Comparison of ENCODE assay signal across 27 cellular contexts in genomic region chr3:165638066-165638465, GRCh38.
"Had no signal": no experiment of that assay in that cellular context is flagged by ENCODE, and none has a peak within 500 bp of the region (broad histone marks: within the 10 kb centered on the region; RNA-seq: fewer than 3 reads in every experiment).

No MANE protein-coding gene starts in this region.

- H3K4me3 Mint-ChIP-seq: activated B cell treated with CpG ODN at 0.5 μM for 24 hours; activated CD4-positive, alpha-beta T cell treated with anti-CD3 and anti-CD28 coated beads for 36 hours; activated naive CD8-positive, alpha-beta T cell; activated T-cell treated with anti-CD3 and anti-CD28 coated beads, Interleukin-2, amount 50 U/mL, for 4 hours; central memory CD8-positive, alpha-beta T cell; naive thymus-derived CD4-positive, alpha-beta T cell; neural crest cell; type B pancreatic cell had no signal

- H3K27me3 Mint-ChIP-seq: activated B cell treated with CpG ODN at 0.5 μM for 24 hours; activated CD4-positive, alpha-beta T cell treated with anti-CD3 and anti-CD28 coated beads for 36 hours; activated naive CD8-positive, alpha-beta T cell; central memory CD8-positive, alpha-beta T cell; naive thymus-derived CD4-positive, alpha-beta T cell; progenitor cell of endocrine pancreas; type B pancreatic cell had no signal

- H3K9me3 Mint-ChIP-seq: activated B cell treated with CpG ODN at 0.5 μM for 24 hours, neural crest cell, type B pancreatic cell had no signal

- H3K36me3 Mint-ChIP-seq: activated naive CD8-positive, alpha-beta T cell; naive thymus-derived CD4-positive, alpha-beta T cell; type B pancreatic cell had no signal

- H3K4me1 Mint-ChIP-seq: activated B cell treated with CpG ODN at 0.5 μM for 24 hours; activated CD4-positive, alpha-beta T cell treated with anti-CD3 and anti-CD28 coated beads for 36 hours; central memory CD8-positive, alpha-beta T cell; naive thymus-derived CD4-positive, alpha-beta T cell; neural crest cell had no signal

- H3K27ac Mint-ChIP-seq: activated B cell treated with CpG ODN at 0.5 μM for 24 hours; activated CD4-positive, alpha-beta T cell treated with anti-CD3 and anti-CD28 coated beads for 36 hours; activated naive CD8-positive, alpha-beta T cell; activated T-helper 2 cell treated with anti-CD3 and anti-CD28 coated beads, Interferon-gamma antibody, Interleukin-2, Interleukin-4, amounts not matched to agents 10 μg/mL and 5 μg/mL and 100 μg/mL, durations not matched to agents 14 hours and 24 hours and 36 hours; naive thymus-derived CD4-positive, alpha-beta T cell; progenitor cell of endocrine pancreas; type B pancreatic cell had no signal

- ATAC-seq: activated CD4-positive, alpha-beta T cell treated with anti-CD3 and anti-CD28 coated beads for 36 hours; activated T-cell treated with anti-CD3 and anti-CD28 coated beads, Interleukin-2, amount 50 U/mL, for 4 hours; heart right ventricle; lower lobe of right lung; naive thymus-derived CD4-positive, alpha-beta T cell had no signal

- H3K4me3 ChIP-seq: adrenal gland, colonic mucosa, dorsolateral prefrontal cortex, esophagus muscularis mucosa, heart right ventricle, lower lobe of right lung, spleen, thoracic aorta, vagina had no signal

- DNase-seq: activated B cell treated with CpG ODN at 0.5 μM for 24 hours; activated CD4-positive, alpha-beta T cell treated with anti-CD3 and anti-CD28 coated beads for 36 hours; activated CD4-positive, alpha-beta T cell treated with anti-CD3 and anti-CD28 coated beads, Interleukin-2, amount 50 U/mL, for 4 hours; activated CD8-positive, alpha-beta memory T cell treated with anti-CD3 and anti-CD28 coated beads for 24 hours; activated CD8-positive, alpha-beta memory T cell treated with anti-CD3 and anti-CD28 coated beads, Interleukin-2, amount 50 U/mL, for 48 hours; activated naive CD4-positive, alpha-beta T cell; activated T-cell treated with anti-CD3 and anti-CD28 coated beads, Interleukin-2, amount 50 U/mL, for 4 hours; adrenal gland; colonic mucosa; dorsolateral prefrontal cortex; heart right ventricle; kidney; lower lobe of right lung; naive thymus-derived CD4-positive, alpha-beta T cell; spleen; stimulated activated CD4-positive, alpha-beta T cell treated with anti-CD3 and anti-CD28 coated beads, Interleukin-4, amount 100 ng/mL, for 24 hours; stimulated activated naive CD4-positive, alpha-beta T cell treated with Interleukin-2 at 50 U/mL for 16 hours; T1000 had no signal
